In genomic region chr15:48330855-48331795, GRCh38 we compare ENCODE assay signal across 8 cellular contexts. TPM values are rescaled to one million over a fixed set of nuclear protein-coding genes. Genes with fewer than 3 reads are reported as not detected.
DNase-seq lines count a peak whose midpoint lies in the region; ATAC-seq and TF ChIP-seq lines count a peak whose summit lies in the region.

Gene DUT (plus strand): TSS chr15:48331429. CDS start chr15:48331516, 87 bp downstream.

- in situ Hi-C loops in ACHN (cut with HindIII; ENCODE audit: low pct_ligation_motif_present, low pct_unique_long_range_greater_than_20kb, low sequenced_read_pairs) = no loop called here

- ATAC-seq in GM18520 (IDR thresholded peaks at IDR 0.05; ENCODE audit: unreplicated experiment) (peak; percentile 78), HG03064 (IDR thresholded peaks at IDR 0.05; ENCODE audit: low read depth, unreplicated experiment) (peak; percentile 90)

- H3K4me3 ChIP-seq in colonic mucosa = peak within 1 kb of the TSS; percentile 79

- TF ChIP-seq CTCF in colonic mucosa (IDR thresholded peaks at IDR 0.05) = no peak

- H3K36me3 ChIP-seq in colonic mucosa = no peaks in the 10 kb centered on the region

- peak; percentile 63 for DNase-seq in ACHN
- DNase-seq in NCI-H345 treated with DMSO at 0.1 percent for 48 hours (lab: John Stamatoyannopoulos, UW; ENCODE audit: unreplicated experiment) = peak; percentile 17
- DNase-seq in activated CD4-positive, alpha-beta T cell treated with anti-CD3 and anti-CD28 coated beads for 4 hours = peak; percentile 73 to 80
- peak; percentile 88 for DNase-seq in colonic mucosa
- peak; percentile 94 for DNase-seq in left kidney (ENCODE audit: low read depth, low spot score)
- peak; percentile 61 for DNase-seq in stimulated activated CD4-positive, alpha-beta T cell treated with anti-CD3 and anti-CD28 coated beads, Interleukin-2, amount 100 ng/mL, for 4 hours (ENCODE audit: low read depth)

- peaks cover 6% of the 10 kb centered on the region for H3K4me1 ChIP-seq in colonic mucosa

- H3K9me3 ChIP-seq in colonic mucosa = no peaks in the 10 kb centered on the region

- intact Hi-C loops in colonic mucosa (cut with DNase I) = no loop called here

- peak within 1 kb of the TSS; percentile 92 to 99 for H3K9ac ChIP-seq in colonic mucosa (ENCODE audit: low read depth in 2 of 2, low read length in 2 of 2)

- H3K27ac ChIP-seq in colonic mucosa = peak within 1 kb of the TSS; percentile 94

- H3K27me3 ChIP-seq in colonic mucosa = no peaks in the 10 kb centered on the region

RNA-seq across cellular contexts. Expression of gene DUT, which starts in this region (rescaled TPM):
- total RNA-seq in colonic mucosa = 100 to 1,000 TPM in 1 of 2 donors, 10 to 100 TPM in 1; 69.2 to 153 TPM

Comparison
In these comparisons a context has a peak if more than half of its experiments do, and no peak if none do; other contexts are left out.
1. Peak in every context shown above with its lines: DNase-seq, ATAC-seq, H3K4me3 ChIP-seq and H3K27ac ChIP-seq.
2. DNase-seq: peak in every context shown above with its lines; median percentile 94 in left kidney; 88 in colonic mucosa; 76 in activated CD4-positive, alpha-beta T cell treated with anti-CD3 and anti-CD28 coated beads for 4 hours; 63 in ACHN; 61 in stimulated activated CD4-positive, alpha-beta T cell treated with anti-CD3 and anti-CD28 coated beads, Interleukin-2, amount 100 ng/mL, for 4 hours; 17 in NCI-H345 treated with DMSO at 0.1 percent for 48 hours.